1 cellular context compared by ENCODE assay signal in the genomic region with DNA sequence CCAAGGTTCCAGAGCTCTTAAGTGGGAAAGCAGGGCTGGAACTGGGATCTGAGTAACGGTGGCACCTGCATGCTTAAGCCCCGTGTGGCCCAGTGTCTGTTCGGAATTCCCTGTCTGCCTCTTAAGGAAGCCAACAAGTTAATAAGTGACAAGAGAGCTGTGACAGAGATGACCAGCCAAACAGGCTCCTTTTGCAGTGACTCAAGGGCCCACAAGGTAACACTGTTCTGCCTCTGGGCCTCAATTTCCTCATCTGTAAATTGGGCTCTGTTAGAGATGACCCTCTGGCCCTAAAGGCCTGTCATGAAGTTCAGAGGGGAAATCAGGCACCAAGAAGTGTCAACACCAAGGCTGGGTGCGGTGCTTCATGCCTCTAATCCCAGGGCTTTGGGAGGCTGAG.
TF ChIP-seq lines count a peak whose summit lies in the region.

No MANE protein-coding gene starts in this region.

TF ChIP-seq in HepG2, 621 proteins besides CTCF, POLR2A, EP300 and RAD21:
- TF ChIP-seq ZNF629 (CRISPR knock-in tag; conservative IDR thresholded peaks at IDR 0.05): peak; percentile 53; the same call in 1 of the 2 replicates
- TF ChIP-seq NAIF1 (CRISPR knock-in tag; IDR thresholded peaks at IDR 0.05; ENCODE audit: borderline replicate concordance): no peak
- TF ChIP-seq, protein P1, sequence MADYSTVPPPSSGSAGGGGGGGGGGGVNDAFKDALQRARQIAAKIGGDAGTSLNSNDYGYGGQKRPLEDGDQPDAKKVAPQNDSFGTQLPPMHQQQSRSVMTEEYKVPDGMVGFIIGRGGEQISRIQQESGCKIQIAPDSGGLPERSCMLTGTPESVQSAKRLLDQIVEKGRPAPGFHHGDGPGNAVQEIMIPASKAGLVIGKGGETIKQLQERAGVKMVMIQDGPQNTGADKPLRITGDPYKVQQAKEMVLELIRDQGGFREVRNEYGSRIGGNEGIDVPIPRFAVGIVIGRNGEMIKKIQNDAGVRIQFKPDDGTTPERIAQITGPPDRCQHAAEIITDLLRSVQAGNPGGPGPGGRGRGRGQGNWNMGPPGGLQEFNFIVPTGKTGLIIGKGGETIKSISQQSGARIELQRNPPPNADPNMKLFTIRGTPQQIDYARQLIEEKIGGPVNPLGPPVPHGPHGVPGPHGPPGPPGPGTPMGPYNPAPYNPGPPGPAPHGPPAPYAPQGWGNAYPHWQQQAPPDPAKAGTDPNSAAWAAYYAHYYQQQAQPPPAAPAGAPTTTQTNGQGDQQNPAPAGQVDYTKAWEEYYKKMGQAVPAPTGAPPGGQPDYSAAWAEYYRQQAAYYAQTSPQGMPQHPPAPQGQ (CRISPR knock-in tag; IDR thresholded peaks at IDR 0.05; ENCODE audit: borderline replicate concordance): no peak
- TF ChIP-seq KAT2B (IDR thresholded peaks at IDR 0.05; ENCODE audit: borderline replicate concordance, low read depth, low read length): no peak
- TF ChIP-seq KLF9 (CRISPR knock-in tag; IDR thresholded peaks at IDR 0.05; ENCODE audit: low read depth): no peak
- TF ChIP-seq ZNF570 (CRISPR knock-in tag; IDR thresholded peaks at IDR 0.05; ENCODE audit: borderline replicate concordance): no peak
- no peak for TF ChIP-seq TBL1XR1 (IDR thresholded peaks at IDR 0.05; ENCODE audit: borderline replicate concordance, low read length, partially characterized antibody)
- TF ChIP-seq, protein P2, sequence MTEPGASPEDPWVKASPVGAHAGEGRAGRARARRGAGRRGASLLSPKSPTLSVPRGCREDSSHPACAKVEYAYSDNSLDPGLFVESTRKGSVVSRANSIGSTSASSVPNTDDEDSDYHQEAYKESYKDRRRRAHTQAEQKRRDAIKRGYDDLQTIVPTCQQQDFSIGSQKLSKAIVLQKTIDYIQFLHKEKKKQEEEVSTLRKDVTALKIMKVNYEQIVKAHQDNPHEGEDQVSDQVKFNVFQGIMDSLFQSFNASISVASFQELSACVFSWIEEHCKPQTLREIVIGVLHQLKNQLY (CRISPR knock-in tag; IDR thresholded peaks at IDR 0.05): no peak
- no peak for TF ChIP-seq SCMH1 (CRISPR knock-in tag; IDR thresholded peaks at IDR 0.05; ENCODE audit: borderline replicate concordance)
